In genomic region chr2:38444247-38444646, GRCh38 we compare ENCODE assay signal across 1 cellular context.
A peak's percentile ranks its signal among the peaks of the same experiment; 100 is the strongest.
TF ChIP-seq lines count a peak whose summit lies in the region.

No MANE protein-coding gene starts in this region.

TF ChIP-seq in H1, 55 proteins besides CTCF, POLR2A, EP300 and RAD21 (continued from another document):
- TF ChIP-seq MAX (IDR thresholded peaks at IDR 0.05) (peak; percentile 69; the same call in 1 of the 2 replicates), CHD7 (IDR thresholded peaks at IDR 0.05; ENCODE audit: insufficient replicate concordance, low read length) (peak; percentile 51), NANOG (IDR thresholded peaks at IDR 0.05; ENCODE audit: insufficient read depth, low read depth, low read length, poor library complexity, severe bottlenecking) (peak; percentile 84), ZNF274 (IDR thresholded peaks at IDR 0.05; ENCODE audit: borderline replicate concordance, extremely low read depth, low read length) (no peak), HDAC6 (IDR thresholded peaks at IDR 0.05; ENCODE audit: low read depth, low read length) (no peak), CREB1 (IDR thresholded peaks at IDR 0.05) (no peak)
